25 cellular contexts compared by ENCODE assay signal in genomic region chr3:171569571-171570132, GRCh38.
A peak's percentile ranks its signal among the peaks of the same experiment; 100 is the strongest.
DNase-seq lines count a peak whose midpoint lies in the region; ATAC-seq, FAIRE-seq and TF ChIP-seq lines count a peak whose summit lies in the region.
"Had no signal": no experiment of that assay in that cellular context is flagged by ENCODE, and none has a peak within 500 bp of the region (broad histone marks: within the 10 kb centered on the region; RNA-seq: fewer than 3 reads in every experiment).

No MANE protein-coding gene starts in this region.

- POLR2A ChIA-PET in HepG2 (lab: Yijun Ruan, JAX), result no interaction called here

- no peaks in the 10 kb centered on the region for H3K9me3 ChIP-seq in HepG2 (ENCODE audit: low read length)
- no peaks in the 10 kb centered on the region for H3K9me3 ChIP-seq in right lobe of liver
- H3K9me3 ChIP-seq: BLaER1 treated with 17β-estradiol and CSF1 and Interleukin-3, amounts not matched to agents 10 nM and 100 nM; gastrocnemius medialis had no signal

- H2AFZ ChIP-seq in HepG2 (ENCODE audit: low read length), result no peak overlapping the region

- intact Hi-C loops in HepG2 (cut with micrococcal nuclease; ENCODE audit: unreplicated experiment) (no loop called here), right lobe of liver (cut with DNase I) (loop anchor here in 1 of 2 donors (5.0 kb wide), 1 partner anchor 517 kb away; no protein-coding TSS in a partner anchor)

- no peaks in the 10 kb centered on the region for H3K27me3 ChIP-seq in HepG2 (ENCODE audit: control insufficient read depth in 1 of 2, insufficient read depth in 2 of 2, low read length in 2 of 2)
- no peaks in the 10 kb centered on the region for H3K27me3 ChIP-seq in right lobe of liver
- H3K27me3 ChIP-seq: BLaER1 treated with 17β-estradiol and CSF1 and Interleukin-3, amounts not matched to agents 10 nM and 100 nM; brain microvascular endothelial cell; gastrocnemius medialis had no signal

- no TSS peak for BruUV-seq in HepG2 (replicated peaks; lab: Mats Ljungman, UMichigan)

- H3K4me2 ChIP-seq in HepG2 (ENCODE audit: low read depth, low read length), result no peak overlapping the region
- H3K4me2 ChIP-seq: BLaER1 treated with 17β-estradiol and CSF1 and Interleukin-3, amounts not matched to agents 10 nM and 100 nM had no signal

- H3K36me3 ChIP-seq in HepG2 (replicated peaks in 1 of 2; ENCODE audit: control insufficient read depth in 1 of 2, insufficient read depth in 2 of 2, low read length in 2 of 2) (no peaks in the 10 kb centered on the region), right lobe of liver (no peaks in the 10 kb centered on the region)
- H3K36me3 ChIP-seq: BLaER1 treated with 17β-estradiol and CSF1 and Interleukin-3, amounts not matched to agents 10 nM and 100 nM; brain microvascular endothelial cell; gastrocnemius medialis had no signal

- no peaks in the 10 kb centered on the region for H4K20me1 ChIP-seq in HepG2 (ENCODE audit: insufficient read depth, low read length)
- H4K20me1 ChIP-seq: BLaER1 treated with 17β-estradiol and CSF1 and Interleukin-3, amounts not matched to agents 10 nM and 100 nM had no signal

- H3K27ac ChIP-seq in HepG2 (ENCODE audit: extremely low read length, insufficient read depth, low read length) (no peak overlapping the region), right lobe of liver (no peak overlapping the region)
- H3K27ac ChIP-seq: BLaER1 treated with 17β-estradiol and CSF1 and Interleukin-3, amounts not matched to agents 10 nM and 100 nM; brain microvascular endothelial cell; epithelial cell of prostate; gastrocnemius medialis had no signal

- H3K79me2 ChIP-seq in HepG2 (ENCODE audit: insufficient read depth, low read length), result no peaks in the 10 kb centered on the region

- 60% methylated on average over 7 of the region's 7 CpGs for WGBS in HepG2 (ENCODE audit: low lambda C conversion rate)
- 78% methylated on average over 7 of the region's 7 CpGs for WGBS in right lobe of liver (ENCODE audit: insufficient coverage, low coverage, low lambda C conversion rate, missing lambda C conversion rate)

- TF ChIP-seq POLR2A in HepG2 (IDR thresholded peaks at IDR 0.05; ENCODE audit: insufficient read depth in 1 of 2, low read depth in 2 of 2, low read length in 2 of 2) (no peak), right lobe of liver (IDR thresholded peaks at IDR 0.05) (no peak)

- no peak for FAIRE-seq in HepG2 (lab: Jason Lieb, UNC)
- no peak for FAIRE-seq in frontal cortex (lab: Jason Lieb, UNC)
- FAIRE-seq: G401.6, kidney had no signal

- CTCF ChIA-PET in HepG2 (lab: Yijun Ruan, JAX; ENCODE audit: low intra/inter-chr PET ratio, low total read pairs), result no interaction called here

- no peak for TF ChIP-seq RAD21 in HepG2 (CRISPR knock-in tag; IDR thresholded peaks at IDR 0.05)

- no peak overlapping the region for H3K9ac ChIP-seq in HepG2 (ENCODE audit: insufficient read depth, low read depth, low read length)
- H3K9ac ChIP-seq: BLaER1 treated with 17β-estradiol and CSF1 and Interleukin-3, amounts not matched to agents 10 nM and 100 nM had no signal

- TF ChIP-seq CTCF in HepG2 (CRISPR knock-in tag; IDR thresholded peaks at IDR 0.05) (no peak), right lobe of liver (IDR thresholded peaks at IDR 0.05) (no peak)

- in situ Hi-C loops in HepG2 (cut with HindIII; ENCODE audit: extremely low pct_ligation_motif_present, low pct_unique_long_range_greater_than_20kb), result loop anchor here (5.0 kb wide), 2 partner anchors 382 to 607 kb away; no protein-coding TSS in a partner anchor

- H3K4me1 ChIP-seq in HepG2 (ENCODE audit: insufficient read depth, low read length) (peaks cover 15% of the 10 kb centered on the region), right lobe of liver (no peaks in the 10 kb centered on the region)

- ATAC-seq in HepG2 (peak; percentile 56), right lobe of liver (no peak), HG03378 (IDR thresholded peaks at IDR 0.05; ENCODE audit: unreplicated experiment) (no peak), HG02759 (IDR thresholded peaks at IDR 0.05; ENCODE audit: unreplicated experiment) (no peak)
- ATAC-seq: gastrocnemius medialis, T-helper 17 cell had no signal

- DNase-seq in HepG2 (ENCODE audit: low spot score), result no peak
- DNase-seq in right lobe of liver, result no peak
- peak; percentile 38 for DNase-seq in RKO (ENCODE audit: low spot score)
- peak; percentile 12 for DNase-seq in fibroblast of peridontal ligament (ENCODE audit: extremely low read depth)
- DNase-seq in frontal cortex (ENCODE audit: low spot score in 2 of 2), result no peak
- DNase-seq in SHP77 treated with DMSO at 0.1 percent for 48 hours (lab: John Stamatoyannopoulos, UW), result no peak
- DNase-seq: activated CD4-positive, alpha-beta T cell treated with anti-CD3 and anti-CD28 coated beads, Interleukin-2, amount 10 ng/mL, durations not matched to agents 7 days and 5 days; activated CD8-positive, alpha-beta memory T cell treated with anti-CD3 and anti-CD28 coated beads, Interleukin-2, amount 50 U/mL, for 4 hours; activated effector memory CD4-positive, alpha-beta T cell treated with anti-CD3 and anti-CD28 coated beads, Interleukin-2, amount 50 U/mL, for 16 hours; brain microvascular endothelial cell; gastrocnemius medialis; GOT3; Karpas-422; kidney; mammary epithelial cell; NCI-H1417 treated with DMSO at 0.1 percent for 48 hours; NCI-H510A; Right ventricle myocardium superior; stimulated activated CD8-positive, alpha-beta memory T cell treated with anti-CD3 and anti-CD28 coated beads, Interleukin-4, amount 100 ng/mL, for 48 hours; T-helper 17 cell had no signal

- no peak for TF ChIP-seq EP300 in HepG2 (IDR thresholded peaks at IDR 0.05; ENCODE audit: low read depth in 2 of 2, low read length in 2 of 2)
- no peak for TF ChIP-seq EP300 in HepG2 (CRISPR knock-in tag; IDR thresholded peaks at IDR 0.05; ENCODE audit: borderline replicate concordance)

- no peak overlapping the region for H3K4me3 ChIP-seq in HepG2 (replicated peaks in 1 of 3; ENCODE audit: insufficient read depth in 1 of 3, low read depth in 2 of 3, low read length in 3 of 3)
- no peak overlapping the region for H3K4me3 ChIP-seq in right lobe of liver
- H3K4me3 ChIP-seq: BLaER1 treated with 17β-estradiol and CSF1 and Interleukin-3, amounts not matched to agents 10 nM and 100 nM; gastrocnemius medialis had no signal

TF ChIP-seq in HepG2, 621 proteins besides CTCF, POLR2A, EP300 and RAD21:
- TF ChIP-seq RELA (CRISPR knock-in tag; IDR thresholded peaks at IDR 0.05) (no peak), MTF2 (CRISPR knock-in tag; IDR thresholded peaks at IDR 0.05; ENCODE audit: borderline replicate concordance) (no peak), ZBTB1 (CRISPR knock-in tag; IDR thresholded peaks at IDR 0.05; ENCODE audit: borderline replicate concordance) (no peak), ZNF138 (CRISPR knock-in tag; IDR thresholded peaks at IDR 0.05; ENCODE audit: low read depth) (no peak), MAZ (IDR thresholded peaks at IDR 0.05; ENCODE audit: borderline replicate concordance, low read depth, low read length) (no peak), MAZ (CRISPR knock-in tag; IDR thresholded peaks at IDR 0.05; ENCODE audit: low read depth) (no peak), PHF20 (CRISPR knock-in tag; IDR thresholded peaks at IDR 0.05) (no peak), ZNF678 (CRISPR knock-in tag; IDR thresholded peaks at IDR 0.05) (no peak), HDAC6 (IDR thresholded peaks at IDR 0.05; ENCODE audit: low read depth, low read length) (no peak), HOXD1 (CRISPR knock-in tag; IDR thresholded peaks at IDR 0.05) (no peak), KDM1A (CRISPR knock-in tag; IDR thresholded peaks at IDR 0.05) (no peak), ZBTB42 (CRISPR knock-in tag; IDR thresholded peaks at IDR 0.05) (no peak)

Comparison
In these comparisons a context has a peak if more than half of its experiments do, and no peak if none do; other contexts are left out.
1. DNase-seq: peak in RKO (single experiment) and fibroblast of peridontal ligament (single experiment); none in HepG2 (single experiment), right lobe of liver (0 of 3), frontal cortex (0 of 2) and SHP77 treated with DMSO at 0.1 percent for 48 hours (single experiment).